ENCODE assay signal across 1 cellular context in genomic region chr7:75814407-75814947, GRCh38.
TF ChIP-seq lines count a peak whose summit lies in the region.

No MANE protein-coding gene starts in this region.

TF ChIP-seq in endothelial cell of umbilical vein, 7 proteins besides CTCF, POLR2A, EP300 and RAD21:
- TF ChIP-seq GATA2 (IDR thresholded peaks at IDR 0.05; ENCODE audit: insufficient read depth, insufficient read length, low read depth, low read length): no peak
- TF ChIP-seq MYC (IDR thresholded peaks at IDR 0.05; ENCODE audit: low read depth, low read length): no peak
- no peak for TF ChIP-seq POLR2AphosphoS5 (IDR thresholded peaks at IDR 0.05; ENCODE audit: insufficient read depth, low read depth, low read length)
- TF ChIP-seq FOS (IDR thresholded peaks at IDR 0.05; ENCODE audit: borderline replicate concordance, insufficient read depth, low read length): no peak
- no peak for TF ChIP-seq JUN (IDR thresholded peaks at IDR 0.05; ENCODE audit: borderline replicate concordance, insufficient read depth, insufficient read length, low read depth)
- TF ChIP-seq, protein P1, sequence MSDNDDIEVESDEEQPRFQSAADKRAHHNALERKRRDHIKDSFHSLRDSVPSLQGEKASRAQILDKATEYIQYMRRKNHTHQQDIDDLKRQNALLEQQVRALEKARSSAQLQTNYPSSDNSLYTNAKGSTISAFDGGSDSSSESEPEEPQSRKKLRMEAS (IDR thresholded peaks at IDR 0.05; ENCODE audit: insufficient read depth, insufficient read length): no peak
- no peak for TF ChIP-seq EZH2 (IDR thresholded peaks at IDR 0.05; ENCODE audit: borderline replicate concordance, low read depth, low read length, severe bottlenecking)
TF ChIP-seq in endothelial cell of umbilical vein: peak in this region for 0.
